Comparison of ENCODE assay signal across 32 cellular contexts in genomic region chr6:118992186-118992795, GRCh38.
"Had no signal": no experiment of that assay in that cellular context is flagged by ENCODE, and none has a peak within 500 bp of the region (broad histone marks: within the 10 kb centered on the region; RNA-seq: fewer than 3 reads in every experiment).

No MANE protein-coding gene starts in this region.

- H3K27me3 ChIP-seq: brain microvascular endothelial cell, dorsolateral prefrontal cortex, esophagus muscularis mucosa, foreskin keratinocyte, gastrocnemius medialis, heart right ventricle, hepatocyte had no signal

- H3K79me2 ChIP-seq: hepatocyte had no signal

- H3K4me3 Mint-ChIP-seq: activated CD4-positive, alpha-beta memory T cell treated with anti-CD3 and anti-CD28 coated beads for 36 hours; activated CD8-positive, alpha-beta memory T cell treated with anti-CD3 and anti-CD28 coated beads, Interleukin-2, amount 10 ng/mL, durations not matched to agents 7 days and 5 days; activated CD8-positive, alpha-beta T cell treated with anti-CD3 and anti-CD28 coated beads, Interleukin-2, amount 10 ng/mL, durations not matched to agents 7 days and 5 days; activated naive CD4-positive, alpha-beta T cell treated with anti-CD3 and anti-CD28 coated beads, Interleukin-2, amount 10 ng/mL, durations not matched to agents 7 days and 5 days; activated naive CD8-positive, alpha-beta T cell; activated T-helper 1 cell treated with anti-CD3 and anti-CD28 coated beads, Interleukin-12 subunit alpha, Interleukin-12 subunit beta, Interleukin-2, Interleukin-4 antibody, amounts not matched to agents 30 ng/mL and 10 ng/mL and 1 ng/mL, durations not matched to agents 14 hours and 24 hours and 36 hours; central memory CD8-positive, alpha-beta T cell; dendritic cell treated with granulocyte-macrophage colony-stimulating factor and Interleukin-4, amounts not matched to agents 40 ng/mL and 50 ng/mL, for 4 days; WTC11 had no signal

- H3K27ac Mint-ChIP-seq: activated CD4-positive, alpha-beta memory T cell treated with anti-CD3 and anti-CD28 coated beads for 36 hours; activated CD8-positive, alpha-beta memory T cell treated with anti-CD3 and anti-CD28 coated beads, Interleukin-2, amount 10 ng/mL, durations not matched to agents 7 days and 5 days; activated CD8-positive, alpha-beta T cell treated with anti-CD3 and anti-CD28 coated beads, Interleukin-2, amount 10 ng/mL, durations not matched to agents 7 days and 5 days; activated naive CD8-positive, alpha-beta T cell; activated T-helper 1 cell treated with anti-CD3 and anti-CD28 coated beads, Interleukin-12 subunit alpha, Interleukin-12 subunit beta, Interleukin-2, Interleukin-4 antibody, amounts not matched to agents 30 ng/mL and 10 ng/mL and 1 ng/mL, durations not matched to agents 14 hours and 24 hours and 36 hours; activated T-helper 2 cell treated with anti-CD3 and anti-CD28 coated beads, Interferon-gamma antibody, Interleukin-2, Interleukin-4, amounts not matched to agents 10 μg/mL and 5 μg/mL and 100 μg/mL, durations not matched to agents 14 hours and 24 hours and 36 hours; dendritic cell treated with granulocyte-macrophage colony-stimulating factor and Interleukin-4, amounts not matched to agents 40 ng/mL and 50 ng/mL, for 4 days; endodermal cell; WTC11 had no signal

- H3K36me3 ChIP-seq: brain microvascular endothelial cell, gastrocnemius medialis, heart right ventricle had no signal

- H2AFZ ChIP-seq: hepatocyte had no signal

- H3K4me2 ChIP-seq: hepatocyte had no signal

- H3K4me1 ChIP-seq: esophagus muscularis mucosa, foreskin keratinocyte, gastrocnemius medialis, heart right ventricle had no signal

- H3K27ac ChIP-seq: brain microvascular endothelial cell, coronary artery, dorsolateral prefrontal cortex, esophagus muscularis mucosa, foreskin keratinocyte, gastrocnemius medialis, heart right ventricle, hepatocyte had no signal

- H3K4me3 ChIP-seq: coronary artery, dorsolateral prefrontal cortex, esophagus muscularis mucosa, gastrocnemius medialis, heart right ventricle, hepatocyte had no signal

- H3K27me3 Mint-ChIP-seq: activated CD4-positive, alpha-beta memory T cell treated with anti-CD3 and anti-CD28 coated beads for 36 hours; activated CD8-positive, alpha-beta memory T cell treated with anti-CD3 and anti-CD28 coated beads, Interleukin-2, amount 10 ng/mL, durations not matched to agents 7 days and 5 days; activated naive CD4-positive, alpha-beta T cell treated with anti-CD3 and anti-CD28 coated beads, Interleukin-2, amount 10 ng/mL, durations not matched to agents 7 days and 5 days; activated naive CD8-positive, alpha-beta T cell; central memory CD8-positive, alpha-beta T cell; dendritic cell treated with granulocyte-macrophage colony-stimulating factor and Interleukin-4, amounts not matched to agents 40 ng/mL and 50 ng/mL, for 4 days had no signal

- H3K9me3 ChIP-seq: esophagus muscularis mucosa, gastrocnemius medialis, heart right ventricle had no signal

- DNase-seq: activated CD4-positive, alpha-beta memory T cell treated with anti-CD3 and anti-CD28 coated beads for 36 hours; activated CD4-positive, alpha-beta T cell treated with anti-CD3 and anti-CD28 coated beads for 1 hour; activated CD4-positive, alpha-beta T cell treated with anti-CD3 and anti-CD28 coated beads for 4 hours; activated CD4-positive, alpha-beta T cell treated with anti-CD3 and anti-CD28 coated beads, Interleukin-2, amount 50 U/mL, for 1 hour; activated CD8-positive, alpha-beta memory T cell treated with anti-CD3 and anti-CD28 coated beads, Interleukin-2, amount 10 ng/mL, durations not matched to agents 7 days and 5 days; activated CD8-positive, alpha-beta memory T cell treated with anti-CD3 and anti-CD28 coated beads, Interleukin-2, amount 50 U/mL, for 4 hours; activated CD8-positive, alpha-beta T cell treated with anti-CD3 and anti-CD28 coated beads, Interleukin-2, amount 10 ng/mL, durations not matched to agents 7 days and 5 days; activated effector memory CD4-positive, alpha-beta T cell treated with anti-CD3 and anti-CD28 coated beads, Interleukin-2, amount 50 U/mL, for 16 hours; activated naive CD4-positive, alpha-beta T cell treated with anti-CD3 and anti-CD28 coated beads, Interleukin-2, amount 10 ng/mL, durations not matched to agents 7 days and 5 days; activated T-cell treated with anti-CD3 and anti-CD28 coated beads, Interleukin-2, amount 50 U/mL, for 1 hour; activated T-cell treated with anti-CD3 and anti-CD28 coated beads, Interleukin-2, amount 50 U/mL, for 48 hours; amniotic stem cell; anterior cingulate cortex; brain microvascular endothelial cell; dorsolateral prefrontal cortex; effector memory CD4-positive, alpha-beta T cell; endodermal cell; erythroblast; foreskin keratinocyte; gastrocnemius medialis; glutamatergic neuron; heart right ventricle; T-helper 2 cell had no signal

- H3K4me1 Mint-ChIP-seq: activated CD8-positive, alpha-beta memory T cell treated with anti-CD3 and anti-CD28 coated beads, Interleukin-2, amount 10 ng/mL, durations not matched to agents 7 days and 5 days; activated naive CD4-positive, alpha-beta T cell treated with anti-CD3 and anti-CD28 coated beads, Interleukin-2, amount 10 ng/mL, durations not matched to agents 7 days and 5 days; central memory CD8-positive, alpha-beta T cell had no signal

- H3K36me3 Mint-ChIP-seq: activated CD4-positive, alpha-beta memory T cell treated with anti-CD3 and anti-CD28 coated beads for 36 hours; activated CD8-positive, alpha-beta memory T cell treated with anti-CD3 and anti-CD28 coated beads, Interleukin-2, amount 10 ng/mL, durations not matched to agents 7 days and 5 days; activated naive CD4-positive, alpha-beta T cell treated with anti-CD3 and anti-CD28 coated beads, Interleukin-2, amount 10 ng/mL, durations not matched to agents 7 days and 5 days; WTC11 had no signal

- H3K9me3 Mint-ChIP-seq: activated CD4-positive, alpha-beta memory T cell treated with anti-CD3 and anti-CD28 coated beads for 36 hours; activated naive CD4-positive, alpha-beta T cell treated with anti-CD3 and anti-CD28 coated beads, Interleukin-2, amount 10 ng/mL, durations not matched to agents 7 days and 5 days; activated T-helper 1 cell treated with anti-CD3 and anti-CD28 coated beads, Interleukin-12 subunit alpha, Interleukin-12 subunit beta, Interleukin-2, Interleukin-4 antibody, amounts not matched to agents 30 ng/mL and 10 ng/mL and 1 ng/mL, durations not matched to agents 14 hours and 24 hours and 36 hours; activated T-helper 2 cell treated with anti-CD3 and anti-CD28 coated beads, Interferon-gamma antibody, Interleukin-2, Interleukin-4, amounts not matched to agents 10 μg/mL and 5 μg/mL and 100 μg/mL, durations not matched to agents 14 hours and 24 hours and 36 hours; central memory CD8-positive, alpha-beta T cell; dendritic cell treated with granulocyte-macrophage colony-stimulating factor and Interleukin-4, amounts not matched to agents 40 ng/mL and 50 ng/mL, for 4 days; endodermal cell; WTC11 had no signal
